Comparison of ENCODE assay signal across 6 cellular contexts in the genomic region with DNA sequence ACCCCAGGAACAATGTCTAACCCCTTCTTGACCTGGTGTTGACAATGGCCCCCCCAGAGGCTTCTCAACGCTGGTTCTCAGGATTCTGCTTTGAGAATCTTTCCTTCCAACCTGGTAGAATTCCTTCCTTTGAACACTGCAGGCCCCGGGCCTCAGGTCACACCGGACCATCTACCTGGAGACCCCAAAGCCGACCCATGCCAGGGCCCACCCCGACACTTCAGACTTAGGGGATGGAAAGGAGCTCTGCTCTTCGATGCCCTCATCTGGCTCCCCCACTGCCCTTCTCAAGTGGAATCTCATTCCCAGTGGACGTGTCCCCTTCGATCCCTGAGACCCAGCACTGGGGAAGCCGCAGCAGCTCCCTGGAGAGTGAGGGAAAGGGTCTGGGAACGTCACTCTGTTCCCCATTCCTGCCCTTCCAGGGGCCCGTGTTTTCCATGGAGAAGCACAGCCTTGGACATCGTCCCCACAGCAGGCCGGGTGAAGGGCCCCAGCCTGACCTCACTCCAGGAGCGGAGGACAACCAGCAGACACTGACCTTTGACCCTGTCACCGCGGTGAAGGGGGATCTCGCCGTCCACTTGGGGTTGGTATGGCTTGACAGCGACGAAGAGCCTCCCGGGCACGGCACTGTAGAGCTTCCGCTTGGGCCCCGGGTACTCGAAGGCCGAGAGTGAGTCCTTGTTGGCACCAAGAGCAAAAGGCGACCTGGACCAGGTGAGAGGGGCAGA.
"Had no signal": no experiment of that assay in that cellular context is flagged by ENCODE, and none has a peak within 500 bp of the region (broad histone marks: within the 10 kb centered on the region; RNA-seq: fewer than 3 reads in every experiment).

No MANE protein-coding gene starts in this region.

- H3K27ac ChIP-seq: HL-60 had no signal

- H3K4me3 ChIP-seq: GM23338, K562 had no signal

- DNase-seq: HCEC 1CT, IMR-90, KG1 had no signal

- H2AFZ ChIP-seq: GM23338 had no signal

- H3K4me1 Mint-ChIP-seq: GM23338 had no signal

- H3K9me3 Mint-ChIP-seq: GM23338 had no signal

- ATAC-seq: K562 had no signal

- H3K27ac Mint-ChIP-seq: GM23338 had no signal

- H3K4me2 ChIP-seq: GM23338 had no signal

- H3K4me3 Mint-ChIP-seq: GM23338 had no signal

- FAIRE-seq: K562 had no signal
